ENCODE assay signal across 1 cellular context in genomic region chrX:133754657-133755056, GRCh38.
TF ChIP-seq lines count a peak whose summit lies in the region.

No MANE protein-coding gene starts in this region.

TF ChIP-seq in WTC11, 78 proteins besides CTCF, POLR2A, EP300 and RAD21 (continued from another document):
- TF ChIP-seq ERG (CRISPR knock-in tag; IDR thresholded peaks at IDR 0.05) (no peak), NFYB (CRISPR knock-in tag; conservative IDR thresholded peaks at IDR 0.05; ENCODE audit: low read depth) (no peak)
